Comparison of ENCODE assay signal across 9 cellular contexts in genomic region chr1:181504294-181505115, GRCh38. TPM values are rescaled to one million over a fixed set of nuclear protein-coding genes. Genes with fewer than 3 reads are reported as not detected.
DNase-seq lines count a peak whose midpoint lies in the region; ATAC-seq, FAIRE-seq and TF ChIP-seq lines count a peak whose summit lies in the region.
"Had no signal": no experiment of that assay in that cellular context is flagged by ENCODE, and none has a peak within 500 bp of the region (broad histone marks: within the 10 kb centered on the region; RNA-seq: fewer than 3 reads in every experiment).

No MANE protein-coding gene starts in this region.

- H3K9me3 ChIP-seq in K562 (replicated peaks; ENCODE audit: control insufficient read depth, insufficient read depth, low read depth, low read length), result no peaks in the 10 kb centered on the region
- no peaks in the 10 kb centered on the region for H3K9me3 ChIP-seq in sigmoid colon

- POLR2A ChIA-PET in K562 (lab: Yijun Ruan, JAX), result no interaction called here

- H3K4me2 ChIP-seq in K562 (ENCODE audit: insufficient read depth, low read length), result no peak overlapping the region

- CTCF ChIA-PET in K562 (lab: Yijun Ruan, JAX; ENCODE audit: low intra/inter-chr PET ratio), result interaction anchor here (1.2 kb wide), 1 partner anchor 25 kb away, joined by 7 read pairs; no protein-coding TSS in a partner anchor

- no peaks in the 10 kb centered on the region for H4K20me1 ChIP-seq in K562 (replicated peaks; ENCODE audit: control insufficient read depth, insufficient read depth, low read length)

- intact Hi-C loops in K562 (cut with micrococcal nuclease) (no loop called here), sciatic nerve (cut with DNase I) (no loop called here), sigmoid colon (cut with DNase I) (no loop called here)

- TF ChIP-seq POLR2A in K562 (conservative IDR thresholded peaks at IDR 0.05) (no peak), sigmoid colon (IDR thresholded peaks at IDR 0.05) (no peak)

- H3K4me3 ChIP-seq in K562, result no peak overlapping the region
- no peak overlapping the region for H3K4me3 ChIP-seq in sigmoid colon

- FAIRE-seq in K562 (lab: Jason Lieb, UNC), result peak; percentile 80
- FAIRE-seq: TTC549 had no signal

- WGBS in K562 (ENCODE audit: insufficient coverage, low coverage, missing lambda C conversion rate), result 2% methylated on average over 7 of the region's 7 CpGs
- 48 to 64% methylated on average over 7 of the region's 7 CpGs for WGBS in sigmoid colon, 2 donors

- ATAC-seq in GM19035 (IDR thresholded peaks at IDR 0.05; ENCODE audit: unreplicated experiment) (peak; percentile 49), HG03039 (IDR thresholded peaks at IDR 0.05; ENCODE audit: unreplicated experiment) (peak; percentile 50), K562 (peak; percentile 97), sciatic nerve (peak; percentile 37)

- TF ChIP-seq EP300 in K562 (IDR thresholded peaks at IDR 0.05; ENCODE audit: low read length), result no peak
- TF ChIP-seq EP300 in sigmoid colon (IDR thresholded peaks at IDR 0.05), result no peak

- no peaks in the 10 kb centered on the region for H3K9me1 ChIP-seq in K562 (ENCODE audit: control insufficient read depth, insufficient read depth, low read length)

- no peaks in the 10 kb centered on the region for H3K27me3 ChIP-seq in K562 (ENCODE audit: control insufficient read depth in 2 of 2, insufficient read depth in 2 of 2, low read length in 2 of 2)
- no peaks in the 10 kb centered on the region for H3K27me3 ChIP-seq in sigmoid colon

- peak; percentile 57 to 73 (median 60) for TF ChIP-seq CTCF in K562 (IDR thresholded peaks at IDR 0.05 in 2 of 3, conservative IDR thresholded peaks at IDR 0.05 in 1 of 3; ENCODE audit: insufficient read depth in 2 of 3, low read depth in 1 of 3, low read length in 3 of 3)
- TF ChIP-seq CTCF in sigmoid colon (IDR thresholded peaks at IDR 0.05), result no peak

- no peak overlapping the region for H3K9ac ChIP-seq in K562 (ENCODE audit: insufficient read depth in 1 of 2, low read depth in 2 of 2, low read length in 2 of 2)

- H3K36me3 ChIP-seq in K562 (ENCODE audit: control insufficient read depth, insufficient read depth, low read length), result no peaks in the 10 kb centered on the region
- H3K36me3 ChIP-seq in sigmoid colon, result no peaks in the 10 kb centered on the region

- no peaks in the 10 kb centered on the region for H3K79me2 ChIP-seq in K562 (ENCODE audit: control insufficient read depth, insufficient read depth, low read length)

- H3K4me1 ChIP-seq in K562 (replicated peaks in 1 of 2; ENCODE audit: control insufficient read depth in 2 of 2, insufficient read depth in 2 of 2, low read length in 2 of 2) (no peaks in the 10 kb centered on the region), sigmoid colon (no peaks in the 10 kb centered on the region)

- H3K27ac ChIP-seq in K562 (ENCODE audit: extremely low read depth, low read depth, low read length) (no peak overlapping the region), sigmoid colon (no peak overlapping the region)

- no peak overlapping the region for H2AFZ ChIP-seq in K562 (ENCODE audit: low read depth, low read length)

- BruUV-seq in K562 (replicated peaks; lab: Mats Ljungman, UMichigan), result no TSS peak

- peak; percentile 37 for DNase-seq in DMS53 treated with DMSO at 0.1 percent for 48 hours (lab: John Stamatoyannopoulos, UW; ENCODE audit: unreplicated experiment)
- peak; percentile 39 for DNase-seq in NCI-H1694 treated with DMSO at 0.1 percent for 48 hours (lab: John Stamatoyannopoulos, UW)
- DNase-seq in K562 (ENCODE audit: extremely low read depth in 1 of 4, low spot score in 3 of 4), result peak; percentile 58 to 71 (median 67)
- DNase-seq in sciatic nerve (ENCODE audit: low spot score), result no peak
- no peak for DNase-seq in sigmoid colon
- DNase-seq in activated CD4-positive, alpha-beta T cell treated with anti-CD3 and anti-CD28 coated beads, Interleukin-2, amount 50 U/mL, for 1 hour, result no peak

- in situ Hi-C loops in K562 (cut with MboI), result no loop called here

- peak; percentile 10 to 29; a peak in 3 of 4 replicates for TF ChIP-seq RAD21 in K562 (CRISPR knock-in tag; conservative IDR thresholded peaks at IDR 0.05 in 1 of 2, IDR thresholded peaks at IDR 0.05 in 1 of 2)

TF ChIP-seq in K562, 482 proteins besides CTCF, POLR2A, EP300 and RAD21:
- TF ChIP-seq SMC3 (conservative IDR thresholded peaks at IDR 0.05; ENCODE audit: insufficient read depth, low read depth, low read length), result peak; percentile 52
- TF ChIP-seq ZNF586 (CRISPR knock-in tag; conservative IDR thresholded peaks at IDR 0.05), result no peak
- no peak for TF ChIP-seq HES1 (IDR thresholded peaks at IDR 0.05; ENCODE audit: low read depth)
- peak; percentile 25 for TF ChIP-seq CTCFL (IDR thresholded peaks at IDR 0.05; ENCODE audit: borderline replicate concordance, insufficient read depth, low read depth, low read length, poor library complexity, severe bottlenecking)

RNA-seq across cellular contexts. Expression of gene CACNA1E, which starts 21.2 kb away (rescaled TPM):
- total RNA-seq in K562 (2011; cell fraction: chromatin; rRNA removed; ENCODE audit: low replicate concordance), result not detected in 2 replicates
- not detected in 2 replicates for total RNA-seq in K562 (2011; cell fraction: nucleolus; rRNA removed)
- total RNA-seq in K562 (2011; cell fraction: nucleoplasm; rRNA removed), result not detected in 2 replicates
- total RNA-seq in K562 (2014; rRNA removed) (not detected in 2 replicates), K562 (2014; rRNA removed; fragmentation: Illumina TruSeq; extraction: Trizol) (not detected in 2 replicates), K562 (2015; rRNA removed; fragmentation: Illumina TruSeq; extraction: Trizol) (under 0.01 TPM in 1 of 2 replicates, not detected in the other), K562 (2021) (0.04 and 0.07 TPM in 2 replicates), sciatic nerve (0.04 TPM), sigmoid colon (1 to 10 TPM in 1 of 4 donors, under 1 TPM in 3; 0.16 to 1.1 (median 0.52) TPM)
- polyA plus RNA-seq in K562 (2011; rRNA removed) (not detected in 2 replicates), K562 (2014; fragmentation: Illumina TruSeq; extraction: Trizol) (not detected in 2 replicates), K562 (2014; fragmentation: Nextera tagmentation; extraction: Ambion mirVana) (not detected), K562 (2014; rRNA removed) (not detected in 2 replicates), sigmoid colon (under 1 TPM in 1 of 3 donors, not detected in 2; 0.25 TPM)
- polyA plus RNA-seq in K562 (2011; cell fraction: cytosol; rRNA removed), result not detected in 2 replicates
- polyA plus RNA-seq in K562 (2011; cell fraction: nucleus; rRNA removed), result 0.04 TPM in 1 of 2 replicates, not detected in the other
- 0.01 and 0.04 TPM in 2 replicates for polyA plus RNA-seq in K562 (2012)
- not detected in 2 replicates for polyA minus RNA-seq in K562 (2011; rRNA and poly(A)+ RNA removed)
- polyA minus RNA-seq in K562 (2011; cell fraction: cytosol; rRNA and poly(A)+ RNA removed), result not detected in 2 replicates
- polyA minus RNA-seq in K562 (2011; cell fraction: nucleus; rRNA and poly(A)+ RNA removed), result under 0.01 TPM in 1 of 2 replicates, not detected in the other

Comparison
In these comparisons a context has a peak if more than half of its experiments do, and no peak if none do; other contexts are left out.
1. DNase-seq: peak in DMS53 treated with DMSO at 0.1 percent for 48 hours (single experiment), NCI-H1694 treated with DMSO at 0.1 percent for 48 hours (single experiment) and K562 (4 of 4); none in sciatic nerve (single experiment), sigmoid colon (single experiment) and activated CD4-positive, alpha-beta T cell treated with anti-CD3 and anti-CD28 coated beads, Interleukin-2, amount 50 U/mL, for 1 hour (single experiment).
2. ATAC-seq: peak in every context shown above with its lines; median percentile 97 in K562; 50 in HG03039; 49 in GM19035; 37 in sciatic nerve.
3. CTCF ChIP-seq: peak in K562 (3 of 3); none in sigmoid colon (0 of 4).